25 cellular contexts compared by ENCODE assay signal in genomic region chr15:28013480-28013879, GRCh38.
"Had no signal": no experiment of that assay in that cellular context is flagged by ENCODE, and none has a peak within 500 bp of the region (broad histone marks: within the 10 kb centered on the region; RNA-seq: fewer than 3 reads in every experiment).

No MANE protein-coding gene starts in this region.

- H3K27me3 ChIP-seq: dorsolateral prefrontal cortex, esophagus muscularis mucosa, foreskin keratinocyte, gastroesophageal sphincter, heart left ventricle, hepatocyte, left lung had no signal

- H3K4me2 ChIP-seq: hepatocyte had no signal

- H3K9me3 ChIP-seq: esophagus muscularis mucosa, heart left ventricle, left lung, lower lobe of right lung, mucosa of descending colon had no signal

- H3K27ac ChIP-seq: dorsolateral prefrontal cortex, esophagus muscularis mucosa, foreskin keratinocyte, gastroesophageal sphincter, heart left ventricle, hepatocyte, left lung, lower lobe of right lung had no signal

- H3K9me3 Mint-ChIP-seq: immature natural killer cell had no signal

- H3K4me1 Mint-ChIP-seq: immature natural killer cell, memory B cell, mesothelial cell of epicardium had no signal

- H3K4me3 ChIP-seq: dorsolateral prefrontal cortex, esophagus muscularis mucosa, gastroesophageal sphincter, heart left ventricle, hepatocyte, left lung, lower lobe of right lung, mucosa of descending colon had no signal

- H3K4me3 Mint-ChIP-seq: immature natural killer cell, memory B cell, mesothelial cell of epicardium had no signal

- H3K36me3 Mint-ChIP-seq: immature natural killer cell, memory B cell, mesothelial cell of epicardium had no signal

- H3K27me3 Mint-ChIP-seq: memory B cell had no signal

- FAIRE-seq: colon, endothelial cell of umbilical vein, frontal cortex, kidney had no signal

- H3K4me1 ChIP-seq: esophagus muscularis mucosa, foreskin keratinocyte, gastroesophageal sphincter, heart left ventricle, left lung, lower lobe of right lung had no signal

- H2AFZ ChIP-seq: hepatocyte had no signal

- ATAC-seq: foreskin keratinocyte, gastroesophageal sphincter, left colon, left lung, left ventricle myocardium superior, lower lobe of right lung, mucosa of descending colon had no signal

- H3K36me3 ChIP-seq: esophagus muscularis mucosa, gastroesophageal sphincter, heart left ventricle, left lung, lower lobe of right lung had no signal

- H3K27ac Mint-ChIP-seq: immature natural killer cell, memory B cell, mesothelial cell of epicardium had no signal

- H3K79me2 ChIP-seq: hepatocyte had no signal

- DNase-seq: dermis blood vessel endothelial cell; dorsolateral prefrontal cortex; effector CD4-positive, alpha-beta T cell; effector memory CD4-positive, alpha-beta T cell; foreskin keratinocyte; heart left ventricle; hypothalamus; immature natural killer cell; islet precursor cell; kidney; kidney glomerular epithelial cell; left colon; left ventricle myocardium superior; lower lobe of right lung; mesendoderm; mucosa of descending colon had no signal
